In genomic region chr6:32473378-32474348, GRCh38 we compare ENCODE assay signal across 10 cellular contexts. TPM values are rescaled to one million over a fixed set of nuclear protein-coding genes. Genes with fewer than 3 reads are reported as not detected.
DNase-seq lines count a peak whose midpoint lies in the region; ATAC-seq, FAIRE-seq and TF ChIP-seq lines count a peak whose summit lies in the region.
"Not testable (repeated sequence)": the region's sequence is repeated elsewhere in the genome, so short reads cannot be mapped to it uniquely, and the experiment has no call there.
"Had no signal": no experiment of that assay in that cellular context is flagged by ENCODE, and none has a peak within 500 bp of the region (broad histone marks: within the 10 kb centered on the region; RNA-seq: fewer than 3 reads in every experiment).

No MANE protein-coding gene starts in this region.

- not testable (repeated sequence) for DNase-seq in SK-N-SH; H1 (ENCODE audit: low read depth in 1 of 2, low spot score in 2 of 2); right lobe of liver; thoracic aorta (ENCODE audit: low spot score)

- H3K9me2 ChIP-seq in SK-N-SH = not testable (repeated sequence)

- H4K8ac ChIP-seq in H1 (ENCODE audit: extremely low read depth, insufficient read depth, low read length) = not testable (repeated sequence)

- H3F3A ChIP-seq in SK-N-SH (replicated peaks; ENCODE audit: insufficient read depth) = not testable (repeated sequence)

- TF ChIP-seq POLR2A in H1 (IDR thresholded peaks at IDR 0.05; ENCODE audit: control extremely low read depth in 1 of 2, low read depth in 2 of 2, low read length in 2 of 2); right lobe of liver (IDR thresholded peaks at IDR 0.05): not testable (repeated sequence)

- H3K36me3 ChIP-seq in SK-N-SH (replicated peaks in 1 of 2; ENCODE audit: control insufficient read depth in 1 of 2, insufficient read depth in 2 of 2, low read length in 1 of 2); H1 (ENCODE audit: control insufficient read depth in 2 of 4, insufficient read depth in 4 of 4, low read length in 3 of 4); right lobe of liver; thoracic aorta: not testable (repeated sequence)

- not testable (repeated sequence) for TF ChIP-seq CTCF in SK-N-SH (IDR thresholded peaks at IDR 0.05); H1 (IDR thresholded peaks at IDR 0.05; ENCODE audit: control extremely low read depth in 1 of 3, insufficient read depth in 1 of 3, low read depth in 1 of 3, low read length in 3 of 3); right lobe of liver (IDR thresholded peaks at IDR 0.05); thoracic aorta (IDR thresholded peaks at IDR 0.05)

- not testable (repeated sequence) for H2BK20ac ChIP-seq in H1 (ENCODE audit: low read length)

- FAIRE-seq in H1 (lab: Jason Lieb, UNC) = peak; percentile 95

- not testable (repeated sequence) for H3K4me1 ChIP-seq in SK-N-SH (ENCODE audit: control insufficient read depth in 1 of 2, insufficient read depth in 2 of 2, low read depth in 1 of 2, low read length in 1 of 2); H1 (replicated peaks in 1 of 4; ENCODE audit: control insufficient read depth in 3 of 4, insufficient read depth in 4 of 4, low read length in 3 of 4); right lobe of liver; thoracic aorta (ENCODE audit: control insufficient read depth in 1 of 2, low read depth in 2 of 2)

- H3K4me2 ChIP-seq in SK-N-SH; H1 (ENCODE audit: insufficient read depth in 1 of 2, low read depth in 2 of 2, low read length in 2 of 2): not testable (repeated sequence)

- not testable (repeated sequence) for H2BK15ac ChIP-seq in H1 (ENCODE audit: low read length)

- H4K5ac ChIP-seq in H1 (ENCODE audit: insufficient read length, low read depth, low read length) = not testable (repeated sequence)

- not testable (repeated sequence) for H3K27me3 ChIP-seq in SK-N-SH (ENCODE audit: insufficient read depth); H1 (replicated peaks in 1 of 4; ENCODE audit: control insufficient read depth in 3 of 4, extremely low read depth in 1 of 4, insufficient read depth in 3 of 4, low read length in 3 of 4); right lobe of liver; thoracic aorta (replicated peaks; ENCODE audit: insufficient read depth)

- not testable (repeated sequence) for H3K4ac ChIP-seq in H1 (replicated peaks; ENCODE audit: insufficient read length, low read depth, low read length)

- not testable (repeated sequence) for H3K9me3 ChIP-seq in SK-N-SH; H1 (ENCODE audit: insufficient read depth in 2 of 2, low read depth in 1 of 2, low read length in 1 of 2); right lobe of liver; thoracic aorta

- not testable (repeated sequence) for TF ChIP-seq EP300 in SK-N-SH (IDR thresholded peaks at IDR 0.05; ENCODE audit: borderline replicate concordance in 1 of 2, low read depth in 1 of 2, low read length in 1 of 2); H1 (IDR thresholded peaks at IDR 0.05; ENCODE audit: borderline replicate concordance in 1 of 2, low read depth in 2 of 2, low read length in 2 of 2)

- not testable (repeated sequence) for H2BK12ac ChIP-seq in H1 (ENCODE audit: low read depth, low read length)

- not testable (repeated sequence) for H3K79me1 ChIP-seq in H1 (ENCODE audit: low read depth, low read length)

- WGBS in SK-N-SH (ENCODE audit: low lambda C conversion rate) = 1% methylated on average over 10 of the region's 10 CpGs
- 59% methylated on average over 10 of the region's 10 CpGs; no CpG with 5 or more reads in 1 of the 2 experiments for WGBS in H1 (ENCODE audit: extremely low coverage in 1 of 2, insufficient coverage in 1 of 2, insufficient read length in 1 of 2, insufficient replicate concordance in 2 of 2, low coverage in 1 of 2, low lambda C conversion rate in 2 of 2, missing lambda C conversion rate in 1 of 2), 2 experiments
- WGBS in right lobe of liver (ENCODE audit: insufficient coverage, low coverage, low lambda C conversion rate, missing lambda C conversion rate) = 32% methylated on average over 10 of the region's 10 CpGs

- H4K20me1 ChIP-seq in SK-N-SH (ENCODE audit: insufficient read depth); H1 (replicated peaks in 1 of 2; ENCODE audit: control insufficient read depth in 1 of 2, insufficient read depth in 2 of 2, low read length in 2 of 2): not testable (repeated sequence)

- not testable (repeated sequence) for H3K9ac ChIP-seq in SK-N-SH; H1 (replicated peaks in 1 of 4; ENCODE audit: extremely low read depth in 1 of 4, low read depth in 3 of 4, low read length in 3 of 4)

- H2AFZ ChIP-seq in SK-N-SH (ENCODE audit: low read depth) = not testable (repeated sequence)
- peak overlapping the region; percentile 85 for H2AFZ ChIP-seq in H1 (ENCODE audit: low read length)

- not testable (repeated sequence) for H3K27ac ChIP-seq in SK-N-SH (ENCODE audit: low read depth in 2 of 2, low read length in 1 of 2); H1 (ENCODE audit: low read depth, low read length); right lobe of liver; thoracic aorta

- not testable (repeated sequence) for H2BK120ac ChIP-seq in H1 (replicated peaks; ENCODE audit: low read depth, low read length)

- not testable (repeated sequence) for H3K79me2 ChIP-seq in SK-N-SH (ENCODE audit: insufficient read depth); H1 (ENCODE audit: control insufficient read depth in 1 of 2, insufficient read depth in 2 of 2, low read length in 2 of 2)

- peak overlapping the region; percentile 28; the same call in 1 of the 2 replicates for H3K4me3 ChIP-seq in GM08714 (ENCODE audit: low read length)
- not testable (repeated sequence) for H3K4me3 ChIP-seq in SK-N-SH (ENCODE audit: low read depth in 2 of 2, low read length in 1 of 2); H1 (ENCODE audit: extremely low read depth in 1 of 4, insufficient read depth in 2 of 4, low read depth in 3 of 4, low read length in 4 of 4); right lobe of liver; thoracic aorta

- TF ChIP-seq RAD21 in SK-N-SH (IDR thresholded peaks at IDR 0.05; ENCODE audit: low read length); H1 (IDR thresholded peaks at IDR 0.05 in 1 of 2, conservative IDR thresholded peaks at IDR 0.05 in 1 of 2; ENCODE audit: low read depth in 2 of 2, low read length in 2 of 2): not testable (repeated sequence)

- not testable (repeated sequence) for H3K23ac ChIP-seq in H1 (ENCODE audit: insufficient read length)

- intact Hi-C loops in right lobe of liver (cut with DNase I) = not testable (repeated sequence)

- CTCF ChIA-PET in SK-N-SH (lab: Yijun Ruan, JAX) = not testable (repeated sequence)
- CTCF ChIA-PET in H1 (lab: Charles Lee; ENCODE audit: partially characterized antibody) = interaction anchor here (0.6 to 1.2 kb wide), 4 partner anchors 10 to 388 kb away, joined by 3 read pairs; no protein-coding TSS in a partner anchor

- H3K56ac ChIP-seq in H1 (replicated peaks; ENCODE audit: insufficient read length, low read depth, low read length) = not testable (repeated sequence)

- POLR2A ChIA-PET in SK-N-SH (lab: Yijun Ruan, JAX); H1 (lab: Charles Lee; ENCODE audit: partially characterized antibody): not testable (repeated sequence)

- not testable (repeated sequence) for H3K23me2 ChIP-seq in H1 (ENCODE audit: low read depth, low read length)

- H3K14ac ChIP-seq in H1 (ENCODE audit: insufficient read length) = not testable (repeated sequence)

- ATAC-seq in GM19328 (IDR thresholded peaks at IDR 0.05; ENCODE audit: unreplicated experiment) (peak; percentile 94), HG02588 (IDR thresholded peaks at IDR 0.05; ENCODE audit: unreplicated experiment) (peak; percentile 96), HG03442 (IDR thresholded peaks at IDR 0.05; ENCODE audit: unreplicated experiment) (peak; percentile 86), right lobe of liver (peak; percentile 88 to 96 (median 92)), thoracic aorta (ENCODE audit: insufficient number of reproducible peaks, low FRiP score, low read depth) (peak; percentile 57)

- H2AK5ac ChIP-seq in H1 (ENCODE audit: low read depth, low read length) = not testable (repeated sequence)

- not testable (repeated sequence) for H2BK5ac ChIP-seq in H1 (ENCODE audit: low read depth, low read length)

- H4K91ac ChIP-seq in H1 (replicated peaks; ENCODE audit: insufficient read length, low read length) = not testable (repeated sequence)

- H3K18ac ChIP-seq in H1 (ENCODE audit: extremely low read depth, low read length) = not testable (repeated sequence)

RNA-seq across cellular contexts. Expression of gene HLA-DRA, which starts 34.0 kb away (rescaled TPM):
- polyA plus RNA-seq in SK-N-SH (2012; rRNA removed) (0.10 TPM in 1 of 2 replicates, not detected in the other), H1 (2011; rRNA removed) (4.2 and 6.2 TPM in 2 replicates)
- polyA plus RNA-seq in SK-N-SH (2012; cell fraction: cytosol; rRNA removed) = not detected in 2 replicates
- polyA plus RNA-seq in SK-N-SH (2012; cell fraction: nucleus; rRNA removed) = not detected in 2 replicates
- total RNA-seq in H1 (2021; fragmentation: NEBNext Ultra II Directional; extraction: Animal tissue kit (Norgen Biotek cat#: 25700)) = 4.1 and 5.0 TPM in 2 replicates
- polyA plus RNA-seq in H1 (2011; cell fraction: cytosol; rRNA removed) = 5.8 TPM
- 2.6 TPM for polyA plus RNA-seq in H1 (2011; cell fraction: nucleus; rRNA removed)
- polyA plus RNA-seq in H1 (2012, experiment 1 of 2) = 3.7 to 6.1 TPM (median 4.7 TPM) in 4 replicates
- 2.2 TPM for polyA plus RNA-seq in H1 (2012, experiment 2 of 2)
- 6.9 TPM for polyA plus RNA-seq in H1 (2013, experiment 1 of 2)
- polyA plus RNA-seq in H1 (2013, experiment 2 of 2) = 7.5 TPM
- 5.6 and 6.1 TPM in 2 replicates for polyA minus RNA-seq in H1 (2011; rRNA and poly(A)+ RNA removed)
- 0.88 TPM for polyA minus RNA-seq in H1 (2011; cell fraction: cytosol; rRNA and poly(A)+ RNA removed)
- polyA minus RNA-seq in H1 (2011; cell fraction: nucleus; rRNA and poly(A)+ RNA removed) = 1.3 TPM
- total RNA-seq in right lobe of liver (100 to 1,000 TPM in 1 of 6 experiments, 10 to 100 TPM in 5; 21.2 to 235 (median 66.8) TPM), thoracic aorta (100 to 1,000 TPM; 244 to 342 TPM)
- total RNA-seq: mesothelial cell of epicardium, smooth muscle cell had no signal
- polyA plus RNA-seq: smooth muscle cell had no signal

RNA-seq across cellular contexts. Expression of gene HLA-DRB5, which starts 56.4 kb away (rescaled TPM):
- polyA plus RNA-seq in SK-N-SH (2012; rRNA removed) = not detected in 2 replicates
- polyA plus RNA-seq in SK-N-SH (2012; cell fraction: cytosol; rRNA removed) = not detected in 2 replicates
- not detected in 2 replicates for polyA plus RNA-seq in SK-N-SH (2012; cell fraction: nucleus; rRNA removed)
- total RNA-seq in H1 (2021; fragmentation: NEBNext Ultra II Directional; extraction: Animal tissue kit (Norgen Biotek cat#: 25700)) = 1.0 and 1.4 TPM in 2 replicates
- 0.83 and 0.86 TPM in 2 replicates for polyA plus RNA-seq in H1 (2011; rRNA removed)
- 1.0 TPM for polyA plus RNA-seq in H1 (2011; cell fraction: cytosol; rRNA removed)
- polyA plus RNA-seq in H1 (2011; cell fraction: nucleus; rRNA removed) = 1.1 TPM
- polyA plus RNA-seq in H1 (2012, experiment 1 of 2) = 0.63 to 1.5 TPM (median 0.94 TPM) in 4 replicates
- 0.47 TPM for polyA plus RNA-seq in H1 (2012, experiment 2 of 2)
- 0.41 TPM for polyA plus RNA-seq in H1 (2013, experiment 1 of 2)
- polyA plus RNA-seq in H1 (2013, experiment 2 of 2) = 0.37 TPM
- 0.32 and 0.57 TPM in 2 replicates for polyA minus RNA-seq in H1 (2011; rRNA and poly(A)+ RNA removed)
- polyA minus RNA-seq in H1 (2011; cell fraction: cytosol; rRNA and poly(A)+ RNA removed) = not detected
- polyA minus RNA-seq in H1 (2011; cell fraction: nucleus; rRNA and poly(A)+ RNA removed) = not detected
- 10 to 100 TPM in 2 of 6 experiments, 1 to 10 TPM in 3, under 1 TPM in 1; 0.86 to 42.5 (median 5.0) TPM for total RNA-seq in right lobe of liver
- total RNA-seq in thoracic aorta = 1 to 10 TPM in 1 of 2 donors, not detected in 1; 3.4 TPM
